14 cellular contexts compared by ENCODE assay signal in genomic region chr11:82903843-82904586, GRCh38.
"Had no signal": no experiment of that assay in that cellular context is flagged by ENCODE, and none has a peak within 500 bp of the region (broad histone marks: within the 10 kb centered on the region; RNA-seq: fewer than 3 reads in every experiment).

No MANE protein-coding gene starts in this region.

- H3K9me3 Mint-ChIP-seq: nephron progenitor cell had no signal

- H3K27ac ChIP-seq: ascending aorta, cardiac muscle cell, heart right ventricle, left lung, sigmoid colon, testis had no signal

- H3K4me1 ChIP-seq: ascending aorta had no signal

- H3K36me3 ChIP-seq: ascending aorta, cardiac muscle cell, heart right ventricle, left lung, sigmoid colon had no signal

- H3K27ac Mint-ChIP-seq: nephron progenitor cell had no signal

- H3K27me3 ChIP-seq: ascending aorta, cardiac muscle cell, heart right ventricle, left lung, sigmoid colon, testis had no signal

- DNase-seq: activated CD4-positive, alpha-beta T cell treated with anti-CD3 and anti-CD28 coated beads for 1 hour; activated effector memory CD4-positive, alpha-beta T cell treated with anti-CD3 and anti-CD28 coated beads, Interleukin-2, amount 50 U/mL, for 16 hours; activated T-cell treated with anti-CD3 and anti-CD28 coated beads for 4 hours; heart right ventricle; islet precursor cell; left lung; nephron progenitor cell; sigmoid colon; stimulated activated CD4-positive, alpha-beta T cell treated with anti-CD3 and anti-CD28 coated beads, Interleukin-2, amount 100 ng/mL, for 24 hours; stimulated activated naive CD4-positive, alpha-beta T cell treated with Interleukin-2 at 50 U/mL for 16 hours; T-helper 2 cell; testis had no signal

- H3K4me3 ChIP-seq: ascending aorta, cardiac muscle cell, heart right ventricle, left lung, sigmoid colon, testis had no signal

- H3K9me3 ChIP-seq: ascending aorta, heart right ventricle, left lung, sigmoid colon, testis had no signal

- ATAC-seq: heart right ventricle, left lung had no signal
